ENCODE assay signal across 1 cellular context in genomic region chr7:19066109-19066508, GRCh38.
TF ChIP-seq lines count a peak whose summit lies in the region.

No MANE protein-coding gene starts in this region.

TF ChIP-seq in SK-N-SH, 30 proteins besides CTCF, POLR2A, EP300 and RAD21 (continued from another document):
- TF ChIP-seq USF2 (IDR thresholded peaks at IDR 0.05; ENCODE audit: borderline replicate concordance, low read depth, low read length) (no peak), NRF1 (IDR thresholded peaks at IDR 0.05; ENCODE audit: low read depth, low read length) (no peak), RXRA (IDR thresholded peaks at IDR 0.05; ENCODE audit: borderline replicate concordance, low read depth) (no peak), MXI1 (IDR thresholded peaks at IDR 0.05; ENCODE audit: low read depth, low read length) (no peak), NFIC (IDR thresholded peaks at IDR 0.05; ENCODE audit: borderline replicate concordance) (no peak; the same call in 1 of the 2 replicates), ZBTB33 (IDR thresholded peaks at IDR 0.05; ENCODE audit: borderline replicate concordance, low read depth) (no peak), SMC3 (IDR thresholded peaks at IDR 0.05; ENCODE audit: low read depth, low read length) (no peak), RFX5 (IDR thresholded peaks at IDR 0.05; ENCODE audit: low read length) (no peak), POLR2AphosphoS5 (IDR thresholded peaks at IDR 0.05; ENCODE audit: low read depth, low read length) (no peak), ELF1 (IDR thresholded peaks at IDR 0.05) (no peak), PBX3 (IDR thresholded peaks at IDR 0.05) (no peak), GABPA (IDR thresholded peaks at IDR 0.05; ENCODE audit: low read depth) (no peak), IRF3 (IDR thresholded peaks at IDR 0.05; ENCODE audit: low read depth, low read length) (no peak), GATA2 (CRISPR knock-in tag; IDR thresholded peaks at IDR 0.05) (no peak), FOSL2 (IDR thresholded peaks at IDR 0.05; ENCODE audit: borderline replicate concordance, low read depth) (peak; percentile 12; the same call in 1 of the 2 replicates), TEAD4 (IDR thresholded peaks at IDR 0.05; ENCODE audit: borderline replicate concordance, insufficient read depth) (peak; percentile 41; the same call in 1 of the 2 replicates), FOXJ3 (CRISPR knock-in tag; IDR thresholded peaks at IDR 0.05) (no peak), REST (IDR thresholded peaks at IDR 0.05; ENCODE audit: low read depth, low read length) (no peak), USF1 (IDR thresholded peaks at IDR 0.05; ENCODE audit: borderline replicate concordance, low read depth) (no peak), CHD2 (IDR thresholded peaks at IDR 0.05; ENCODE audit: low read length, partially characterized antibody) (no peak), MEF2A (IDR thresholded peaks at IDR 0.05; ENCODE audit: borderline replicate concordance, low read depth) (no peak), EZH2phosphoT487 (IDR thresholded peaks at IDR 0.05; ENCODE audit: borderline replicate concordance, low read depth) (no peak), FOXM1 (IDR thresholded peaks at IDR 0.05; ENCODE audit: low read depth) (0 out of 2 replicates have a peak, but pooled peaks have one; percentile 25)
